Comparison of ENCODE assay signal across 21 cellular contexts in genomic region chr1:111909010-111909409, GRCh38.
DNase-seq lines count a peak whose midpoint lies in the region; ATAC-seq and TF ChIP-seq lines count a peak whose summit lies in the region.
"Had no signal": no experiment of that assay in that cellular context is flagged by ENCODE, and none has a peak within 500 bp of the region (broad histone marks: within the 10 kb centered on the region; RNA-seq: fewer than 3 reads in every experiment).

No MANE protein-coding gene starts in this region.

- no peak for TF ChIP-seq POLR2A in GM18505 (IDR thresholded peaks at IDR 0.05; ENCODE audit: borderline replicate concordance, extremely low read depth, insufficient read depth, insufficient read length)

- no peak for ATAC-seq in GM18867 (IDR thresholded peaks at IDR 0.05; ENCODE audit: unreplicated experiment)
- no peak for ATAC-seq in GM18505 (IDR thresholded peaks at IDR 0.05; ENCODE audit: unreplicated experiment)
- ATAC-seq in upper lobe of right lung: no peak
- ATAC-seq: esophagus mucosa, foreskin keratinocyte, pancreas, T-cell had no signal

- H3K36me3 ChIP-seq in H7 (replicated peaks; ENCODE audit: control insufficient read depth, insufficient read depth, low read length): no peaks in the 10 kb centered on the region
- no peaks in the 10 kb centered on the region for H3K36me3 ChIP-seq in upper lobe of right lung
- H3K36me3 ChIP-seq: breast epithelium, colonic mucosa, heart left ventricle, pancreas, transverse colon had no signal

- intact Hi-C loops in upper lobe of right lung (cut with DNase I): no loop called here

- no peak overlapping the region for H3K27ac ChIP-seq in upper lobe of right lung
- H3K27ac ChIP-seq: breast epithelium, colonic mucosa, foreskin keratinocyte, heart left ventricle, pancreas, transverse colon had no signal

- H3K9me3 ChIP-seq in upper lobe of right lung: no peaks in the 10 kb centered on the region
- H3K9me3 ChIP-seq: breast epithelium, colonic mucosa, heart left ventricle, pancreas, transverse colon had no signal

- H3K4me3 ChIP-seq in H7 (ENCODE audit: insufficient read depth, low read depth, low read length) (no peak overlapping the region), upper lobe of right lung (no peak overlapping the region)
- H3K4me3 ChIP-seq: breast epithelium, colonic mucosa, heart left ventricle, pancreas, transverse colon had no signal

- H3K4me1 ChIP-seq in upper lobe of right lung: no peaks in the 10 kb centered on the region
- H3K4me1 ChIP-seq: breast epithelium, colonic mucosa, foreskin keratinocyte, pancreas had no signal

- peaks cover 2% of the 10 kb centered on the region; the same call in 1 of the 2 replicates for H3K27me3 ChIP-seq in H7 (ENCODE audit: control insufficient read depth, insufficient read depth, low read length)
- no peaks in the 10 kb centered on the region for H3K27me3 ChIP-seq in upper lobe of right lung
- H3K27me3 ChIP-seq: breast epithelium, colonic mucosa, heart left ventricle, pancreas, transverse colon had no signal

- DNase-seq in NCI-H2171 treated with DMSO at 0.1 percent for 48 hours (lab: John Stamatoyannopoulos, UW): peak; percentile 12
- DNase-seq in NCI-H2171 (lab: John Stamatoyannopoulos, UW): no peak
- DNase-seq in H7: peak; percentile 53
- DNase-seq in NCI-H69 (lab: John Stamatoyannopoulos, UW): peak; percentile 11
- peak; percentile 33 for DNase-seq in iPS-NIHi11 (ENCODE audit: low spot score)
- no peak for DNase-seq in upper lobe of right lung
- DNase-seq: activated CD4-positive, alpha-beta T cell treated with anti-CD3 and anti-CD28 coated beads, Interleukin-2, amount 50 U/mL, for 48 hours; activated CD4-positive, CD25-positive, alpha-beta regulatory T cell; CD4-positive, alpha-beta memory T cell; colonic mucosa; foreskin keratinocyte; HCEC 1CT; heart left ventricle; pancreas; stimulated activated CD4-positive, alpha-beta T cell treated with anti-CD3 and anti-CD28 coated beads, Interleukin-2, amount 100 ng/mL, for 48 hours; T-cell; transverse colon had no signal

- no peak for TF ChIP-seq CTCF in upper lobe of right lung (IDR thresholded peaks at IDR 0.05)

Comparison
In these comparisons a context has a peak if more than half of its experiments do, and no peak if none do; other contexts are left out.
1. DNase-seq: peak in NCI-H2171 treated with DMSO at 0.1 percent for 48 hours (single experiment), H7 (single experiment), NCI-H69 (single experiment) and iPS-NIHi11 (single experiment); none in NCI-H2171 (single experiment) and upper lobe of right lung (single experiment).